Comparison of ENCODE assay signal across 37 cellular contexts in genomic region chr17:28181568-28181967, GRCh38.
"Had no signal": no experiment of that assay in that cellular context is flagged by ENCODE, and none has a peak within 500 bp of the region (broad histone marks: within the 10 kb centered on the region; RNA-seq: fewer than 3 reads in every experiment).

No MANE protein-coding gene starts in this region.

- DNase-seq: activated B cell treated with CpG ODN at 0.5 μM for 24 hours; activated CD4-positive, alpha-beta memory T cell treated with anti-CD3 and anti-CD28 coated beads for 36 hours; activated CD4-positive, alpha-beta T cell treated with anti-CD3 and anti-CD28 coated beads for 4 hours; activated CD4-positive, alpha-beta T cell treated with anti-CD3 and anti-CD28 coated beads, Interleukin-2, amount 10 ng/mL, durations not matched to agents 24 days and 14 days; activated CD4-positive, alpha-beta T cell treated with anti-CD3 and anti-CD28 coated beads, Interleukin-2, amount 50 U/mL, for 1 hour; activated CD4-positive, alpha-beta T cell treated with anti-CD3 and anti-CD28 coated beads, Interleukin-2, amount 50 U/mL, for 4 hours; activated CD4-positive, CD25-positive, alpha-beta regulatory T cell treated with anti-CD3 and anti-CD28 coated beads, Interleukin-2, amount 50 U/mL, for 72 hours; activated CD8-positive, alpha-beta memory T cell treated with anti-CD3 and anti-CD28 coated beads, Interleukin-2, amount 50 U/mL, for 4 hours; activated CD8-positive, alpha-beta T cell treated with anti-CD3 and anti-CD28 coated beads for 36 hours; activated effector memory CD4-positive, alpha-beta T cell treated with anti-CD3 and anti-CD28 coated beads, Interleukin-2, amount 50 U/mL, for 16 hours; activated gamma-delta T cell treated with Interleukin-2 at 50 U/mL for 16 hours; activated naive CD4-positive, alpha-beta T cell; activated naive CD4-positive, alpha-beta T cell treated with anti-CD3 and anti-CD28 coated beads for 36 hours; activated naive CD4-positive, alpha-beta T cell treated with anti-CD3 and anti-CD28 coated beads, Interleukin-2, amount 50 U/mL, for 16 hours; activated naive CD8-positive, alpha-beta T cell treated with anti-CD3 and anti-CD28 coated beads for 36 hours; activated T-cell treated with anti-CD3 and anti-CD28 coated beads for 4 hours; activated T-cell treated with anti-CD3 and anti-CD28 coated beads, Interleukin-2, amount 50 U/mL, for 1 hour; activated T-cell treated with anti-CD3 and anti-CD28 coated beads, Interleukin-2, amount 50 U/mL, for 4 hours; activated T-cell treated with anti-CD3 and anti-CD28 coated beads, Interleukin-2, amount 50 U/mL, for 72 hours; adrenal gland; amniotic stem cell; aorta; brain microvascular endothelial cell; central memory CD4-positive, alpha-beta T cell; T-helper 1 cell; T-helper 2 cell; T-helper 9 cell had no signal

- H3K27me3 ChIP-seq: adrenal gland, body of pancreas, brain microvascular endothelial cell, breast epithelium had no signal

- H3K4me1 Mint-ChIP-seq: activated B cell treated with CpG ODN at 0.5 μM for 24 hours; activated T-helper 17 cell treated with anti-CD3 and anti-CD28 coated beads, Interleukin-2, amount 50 U/mL, for 72 hours had no signal

- H3K4me1 ChIP-seq: breast epithelium had no signal

- H3K36me3 ChIP-seq: breast epithelium had no signal

- H3K9me3 Mint-ChIP-seq: activated B cell treated with CpG ODN at 0.5 μM for 24 hours; activated CD4-positive, alpha-beta memory T cell treated with anti-CD3 and anti-CD28 coated beads for 36 hours; activated CD8-positive, alpha-beta T cell treated with anti-CD3 and anti-CD28 coated beads for 36 hours; activated naive CD4-positive, alpha-beta T cell treated with anti-CD3 and anti-CD28 coated beads for 36 hours; activated naive CD4-positive, alpha-beta T cell treated with anti-CD3 and anti-CD28 coated beads, Interleukin-2, amount 50 U/mL, for 72 hours; activated T-cell treated with anti-CD3 and anti-CD28 coated beads, Interleukin-2, amount 50 U/mL, for 4 hours; activated T-helper 17 cell treated with anti-CD3 and anti-CD28 coated beads, Interleukin-2, amount 50 U/mL, for 72 hours had no signal

- H3K27ac Mint-ChIP-seq: activated B cell treated with CpG ODN at 0.5 μM for 24 hours; activated CD4-positive, alpha-beta memory T cell treated with anti-CD3 and anti-CD28 coated beads for 36 hours; activated CD4-positive, alpha-beta T cell treated with anti-CD3 and anti-CD28 coated beads, Interleukin-2, amount 10 ng/mL, durations not matched to agents 24 days and 14 days; activated CD8-positive, alpha-beta T cell treated with anti-CD3 and anti-CD28 coated beads for 36 hours; activated naive CD4-positive, alpha-beta T cell treated with anti-CD3 and anti-CD28 coated beads for 36 hours; activated naive CD8-positive, alpha-beta T cell treated with anti-CD3 and anti-CD28 coated beads for 36 hours; activated T-cell treated with anti-CD3 and anti-CD28 coated beads, Interleukin-2, amount 50 U/mL, for 72 hours; activated T-helper 1 cell treated with anti-CD3 and anti-CD28 coated beads, Interleukin-12 subunit alpha, Interleukin-12 subunit beta, Interleukin-2, Interleukin-4 antibody, amounts not matched to agents 30 ng/mL and 10 ng/mL and 1 ng/mL, durations not matched to agents 14 hours and 24 hours and 36 hours; activated T-helper 17 cell treated with anti-CD3 and anti-CD28 coated beads, Interleukin-2, amount 50 U/mL, for 72 hours; T-helper 1 cell treated with Interleukin-12 subunit alpha and Interleukin-12 subunit beta and Interleukin-4 antibody, amounts not matched to agents 30 μg/mL and 1 μg/mL, for 36 hours; T-helper 2 cell treated with Interferon-gamma antibody and Interleukin-4, amounts not matched to agents 5 μg/mL and 100 μg/mL, for 36 hours had no signal

- H3K4me3 Mint-ChIP-seq: activated B cell treated with CpG ODN at 0.5 μM for 24 hours; activated CD4-positive, alpha-beta memory T cell treated with anti-CD3 and anti-CD28 coated beads for 36 hours; activated CD4-positive, alpha-beta T cell treated with anti-CD3 and anti-CD28 coated beads, Interleukin-2, amount 10 ng/mL, durations not matched to agents 24 days and 14 days; activated CD8-positive, alpha-beta T cell treated with anti-CD3 and anti-CD28 coated beads for 36 hours; activated naive CD4-positive, alpha-beta T cell treated with anti-CD3 and anti-CD28 coated beads for 36 hours; activated naive CD8-positive, alpha-beta T cell treated with anti-CD3 and anti-CD28 coated beads for 36 hours; activated T-cell treated with anti-CD3 and anti-CD28 coated beads, Interleukin-2, amount 50 U/mL, for 4 hours; activated T-cell treated with anti-CD3 and anti-CD28 coated beads, Interleukin-2, amount 50 U/mL, for 72 hours; activated T-helper 1 cell treated with anti-CD3 and anti-CD28 coated beads, Interleukin-12 subunit alpha, Interleukin-12 subunit beta, Interleukin-2, Interleukin-4 antibody, amounts not matched to agents 30 ng/mL and 10 ng/mL and 1 ng/mL, durations not matched to agents 14 hours and 24 hours and 36 hours; activated T-helper 17 cell treated with anti-CD3 and anti-CD28 coated beads, Interleukin-2, amount 50 U/mL, for 72 hours; T-helper 1 cell treated with Interleukin-12 subunit alpha and Interleukin-12 subunit beta and Interleukin-4 antibody, amounts not matched to agents 30 μg/mL and 1 μg/mL, for 36 hours; T-helper 2 cell treated with Interferon-gamma antibody and Interleukin-4, amounts not matched to agents 5 μg/mL and 100 μg/mL, for 36 hours had no signal

- H3K9me3 ChIP-seq: adrenal gland, body of pancreas, breast epithelium had no signal

- FAIRE-seq: astrocyte, TTC549 had no signal

- H3K27ac ChIP-seq: brain microvascular endothelial cell, breast epithelium, VCaP had no signal

- ATAC-seq: activated CD8-positive, alpha-beta T cell treated with anti-CD3 and anti-CD28 coated beads for 36 hours; activated naive CD4-positive, alpha-beta T cell treated with anti-CD3 and anti-CD28 coated beads, Interleukin-2, amount 50 U/mL, for 72 hours; activated T-cell treated with anti-CD3 and anti-CD28 coated beads, Interleukin-2, amount 50 U/mL, for 4 hours; activated T-cell treated with anti-CD3 and anti-CD28 coated beads, Interleukin-2, amount 50 U/mL, for 72 hours; activated T-helper 17 cell treated with anti-CD3 and anti-CD28 coated beads, Interleukin-2, amount 50 U/mL, for 72 hours; body of pancreas had no signal

- H3K4me3 ChIP-seq: adrenal gland, body of pancreas, breast epithelium had no signal

- H3K27me3 Mint-ChIP-seq: activated B cell treated with CpG ODN at 0.5 μM for 24 hours; activated CD4-positive, alpha-beta memory T cell treated with anti-CD3 and anti-CD28 coated beads for 36 hours; activated CD4-positive, alpha-beta T cell treated with anti-CD3 and anti-CD28 coated beads, Interleukin-2, amount 10 ng/mL, durations not matched to agents 24 days and 14 days; activated CD8-positive, alpha-beta T cell treated with anti-CD3 and anti-CD28 coated beads for 36 hours; activated naive CD8-positive, alpha-beta T cell treated with anti-CD3 and anti-CD28 coated beads for 36 hours; activated T-helper 17 cell treated with anti-CD3 and anti-CD28 coated beads, Interleukin-2, amount 50 U/mL, for 72 hours had no signal
